In genomic region chr6:39221115-39221514, GRCh38 we compare ENCODE assay signal across 29 cellular contexts. TPM values are rescaled to one million over a fixed set of nuclear protein-coding genes. Genes with fewer than 3 reads are reported as not detected.
"Had no signal": no experiment of that assay in that cellular context is flagged by ENCODE, and none has a peak within 500 bp of the region (broad histone marks: within the 10 kb centered on the region; RNA-seq: fewer than 3 reads in every experiment).

No MANE protein-coding gene starts in this region.

- H3K4me3 ChIP-seq: adrenal gland, breast epithelium, esophagus squamous epithelium, gastrocnemius medialis, tibial nerve, vagina had no signal

- H3K4me3 Mint-ChIP-seq: activated naive CD4-positive, alpha-beta T cell treated with anti-CD3 and anti-CD28 coated beads, Interleukin-2, amount 50 U/mL, for 24 hours; central memory CD8-positive, alpha-beta T cell; effector memory CD8-positive, alpha-beta T cell; memory B cell; nephron progenitor cell; T-helper 1 cell treated with Interleukin-12 subunit alpha and Interleukin-12 subunit beta and Interleukin-4 antibody, amounts not matched to agents 30 μg/mL and 1 μg/mL, for 36 hours had no signal

- H3K79me2 ChIP-seq: parathyroid adenoma had no signal

- H3K4me1 ChIP-seq: breast epithelium, gastrocnemius medialis, parathyroid adenoma, vagina had no signal

- H2AFZ ChIP-seq: parathyroid adenoma had no signal

- H3K9ac ChIP-seq: parathyroid adenoma had no signal

- H3K27me3 Mint-ChIP-seq: activated naive CD4-positive, alpha-beta T cell treated with anti-CD3 and anti-CD28 coated beads, Interleukin-2, amount 50 U/mL, for 24 hours; central memory CD8-positive, alpha-beta T cell; effector memory CD8-positive, alpha-beta T cell; stimulated activated naive CD8-positive, alpha-beta T cell treated with anti-CD3 and anti-CD28 coated beads, Interleukin-15, amount 100 ng/mL, for 72 hours had no signal

- H3K27ac ChIP-seq: adrenal gland, breast epithelium, esophagus squamous epithelium, gastrocnemius medialis, parathyroid adenoma, vagina had no signal

- FAIRE-seq: astrocyte, colon had no signal

- DNase-seq: activated CD4-positive, alpha-beta T cell treated with anti-CD3 and anti-CD28 coated beads for 4 hours; activated CD4-positive, CD25-positive, alpha-beta regulatory T cell; activated CD8-positive, alpha-beta memory T cell treated with anti-CD3 and anti-CD28 coated beads for 24 hours; activated effector memory CD4-positive, alpha-beta T cell treated with anti-CD3 and anti-CD28 coated beads, Interleukin-2, amount 50 U/mL, for 16 hours; activated T-cell treated with anti-CD3 and anti-CD28 coated beads, Interleukin-2, amount 50 U/mL, for 48 hours; adrenal gland; effector memory CD8-positive, alpha-beta T cell; esophagus squamous epithelium; gastrocnemius medialis; hippocampal formation; left ventricle myocardium superior; nephron progenitor cell; nucleus accumbens; right cardiac atrium; stimulated activated CD4-positive, alpha-beta T cell treated with anti-CD3 and anti-CD28 coated beads, Interleukin-4, amount 100 ng/mL, for 4 hours; stimulated activated naive CD8-positive, alpha-beta T cell treated with anti-CD3 and anti-CD28 coated beads, Interleukin-15, amount 100 ng/mL, for 72 hours; T1000 had no signal

- H3K9me3 ChIP-seq: adrenal gland, breast epithelium, esophagus squamous epithelium, gastrocnemius medialis, tibial nerve, vagina had no signal

- H3K36me3 Mint-ChIP-seq: memory B cell had no signal

- H3K27ac Mint-ChIP-seq: effector memory CD8-positive, alpha-beta T cell; memory B cell; nephron progenitor cell had no signal

- H3K27me3 ChIP-seq: adrenal gland, breast epithelium, tibial nerve, vagina had no signal

- H3K36me3 ChIP-seq: adrenal gland, breast epithelium, gastrocnemius medialis, tibial nerve, vagina had no signal

- H3K9me3 Mint-ChIP-seq: activated naive CD4-positive, alpha-beta T cell treated with anti-CD3 and anti-CD28 coated beads, Interleukin-2, amount 50 U/mL, for 24 hours; central memory CD8-positive, alpha-beta T cell; effector memory CD8-positive, alpha-beta T cell; nephron progenitor cell; stimulated activated naive CD8-positive, alpha-beta T cell treated with anti-CD3 and anti-CD28 coated beads, Interleukin-15, amount 100 ng/mL, for 72 hours had no signal

- ATAC-seq: effector memory CD8-positive, alpha-beta T cell; gastrocnemius medialis; left ventricle myocardium superior; right cardiac atrium; stimulated activated naive CD8-positive, alpha-beta T cell treated with anti-CD3 and anti-CD28 coated beads, Interleukin-15, amount 100 ng/mL, for 72 hours had no signal

RNA-seq across cellular contexts. Expression of gene KCNK5, which starts 8.2 kb away (rescaled TPM):
- total RNA-seq: dermis microvascular lymphatic vessel endothelial cell, pulmonary artery endothelial cell had no signal
